Comparison of ENCODE assay signal across 8 cellular contexts in genomic region chr16:4515611-4516233, GRCh38. TPM values are rescaled to one million over a fixed set of nuclear protein-coding genes. Genes with fewer than 3 reads are reported as not detected.
DNase-seq lines count a peak whose midpoint lies in the region; ATAC-seq and TF ChIP-seq lines count a peak whose summit lies in the region.

No MANE protein-coding gene starts in this region.

- peaks cover 13% of the 10 kb centered on the region for H3K4me1 ChIP-seq in testis

- H3K36me3 ChIP-seq in KOPT-K1 (ENCODE audit: insufficient read depth, low read length): peaks cover 32% of the 10 kb centered on the region
- H3K36me3 ChIP-seq in testis (ENCODE audit: low read depth, missing control alignments): no peaks in the 10 kb centered on the region

- peaks cover 15% of the 10 kb centered on the region for H3K36me3 Mint-ChIP-seq in central memory CD8-positive, alpha-beta T cell (ENCODE audit: insufficient read depth)
- H3K36me3 Mint-ChIP-seq in stimulated activated naive B cell treated with anti-CD40 and anti-IgM and Interleukin-4, amounts not matched to agents 10 μg/mL and 1 μg/mL and 100 μg/mL, for 72 hours: peaks cover 37 to 48% of the 10 kb centered on the region in 2 donors

- no peak for TF ChIP-seq POLR2A in testis (IDR thresholded peaks at IDR 0.05)

- 66 to 76% methylated on average over 5 of the region's 5 CpGs for WGBS in testis, 2 donors

- DNase-seq in central memory CD8-positive, alpha-beta T cell (ENCODE audit: low spot score in 2 of 2): no peak
- DNase-seq in stimulated activated naive B cell treated with anti-CD40 and anti-IgM and Interleukin-4, amounts not matched to agents 10 μg/mL and 1 μg/mL and 100 μg/mL, for 72 hours: peak; percentile 59
- DNase-seq in NCI-H526 (lab: John Stamatoyannopoulos, UW) (no peak), head of caudate nucleus (no peak), NCI-H345 treated with DMSO at 0.1 percent for 48 hours (lab: John Stamatoyannopoulos, UW; ENCODE audit: unreplicated experiment) (no peak), testis (no peak)

- H3K9me3 Mint-ChIP-seq in central memory CD8-positive, alpha-beta T cell: no peaks in the 10 kb centered on the region
- H3K9me3 Mint-ChIP-seq in stimulated activated naive B cell treated with anti-CD40 and anti-IgM and Interleukin-4, amounts not matched to agents 10 μg/mL and 1 μg/mL and 100 μg/mL, for 72 hours: peaks cover 0 to 5% of the 10 kb centered on the region in 2 donors

- H3K4me3 Mint-ChIP-seq in central memory CD8-positive, alpha-beta T cell: peak overlapping the region; percentile 65
- H3K4me3 Mint-ChIP-seq in stimulated activated naive B cell treated with anti-CD40 and anti-IgM and Interleukin-4, amounts not matched to agents 10 μg/mL and 1 μg/mL and 100 μg/mL, for 72 hours: peak overlapping the region; percentile 55 to 61

- H3K4me3 ChIP-seq in testis: no peak overlapping the region

- H3K27me3 Mint-ChIP-seq in central memory CD8-positive, alpha-beta T cell: no peaks in the 10 kb centered on the region
- no peaks in the 10 kb centered on the region for H3K27me3 Mint-ChIP-seq in stimulated activated naive B cell treated with anti-CD40 and anti-IgM and Interleukin-4, amounts not matched to agents 10 μg/mL and 1 μg/mL and 100 μg/mL, for 72 hours

- peak; percentile 71 for ATAC-seq in GM19463 (IDR thresholded peaks at IDR 0.05; ENCODE audit: unreplicated experiment)
- peak; percentile 55 for ATAC-seq in central memory CD8-positive, alpha-beta T cell (replicated peaks; ENCODE audit: extremely low read depth, poor library complexity, severe bottlenecking)
- ATAC-seq in stimulated activated naive B cell treated with anti-CD40 and anti-IgM and Interleukin-4, amounts not matched to agents 10 μg/mL and 1 μg/mL and 100 μg/mL, for 72 hours (replicated peaks): peak; percentile 96 to 97

- H3K27ac ChIP-seq in KOPT-K1 (ENCODE audit: low read depth, low read length, poor library complexity, severe bottlenecking) (peak overlapping the region; percentile 53), testis (peak overlapping the region in 1 of 2 donors; percentile 32)

- H3K27ac Mint-ChIP-seq in central memory CD8-positive, alpha-beta T cell (ENCODE audit: low read depth): peak overlapping the region; percentile 94
- H3K27ac Mint-ChIP-seq in stimulated activated naive B cell treated with anti-CD40 and anti-IgM and Interleukin-4, amounts not matched to agents 10 μg/mL and 1 μg/mL and 100 μg/mL, for 72 hours: peak overlapping the region; percentile 90

- H3K27me3 ChIP-seq in testis: no peaks in the 10 kb centered on the region

- H3K4me1 Mint-ChIP-seq in central memory CD8-positive, alpha-beta T cell: peaks cover 43% of the 10 kb centered on the region
- H3K4me1 Mint-ChIP-seq in stimulated activated naive B cell treated with anti-CD40 and anti-IgM and Interleukin-4, amounts not matched to agents 10 μg/mL and 1 μg/mL and 100 μg/mL, for 72 hours: peaks cover 34 to 64% of the 10 kb centered on the region in 2 donors

- intact Hi-C loops in head of caudate nucleus (cut with DNase I) (no loop called here), testis (cut with DNase I; ENCODE audit: low total_unique reads) (no loop called here)

- H3K9me3 ChIP-seq in KOPT-K1 (ENCODE audit: insufficient read depth, low read length, poor library complexity, severe bottlenecking) (no peaks in the 10 kb centered on the region), testis (no peaks in the 10 kb centered on the region)

- no peak for TF ChIP-seq CTCF in testis (IDR thresholded peaks at IDR 0.05)

RNA-seq across cellular contexts. Expression of gene CDIP1, which starts 22.9 kb away (rescaled TPM):
- 10 to 100 TPM; 32.0 to 34.0 TPM for total RNA-seq in testis
- 34.7 TPM for polyA plus RNA-seq in testis (ENCODE audit: insufficient read depth, low read depth, low replicate concordance)

RNA-seq across cellular contexts. Expression of gene HMOX2, which starts 39.5 kb away (rescaled TPM):
- 10 to 100 TPM; 67.3 to 92.0 TPM for total RNA-seq in testis
- 216 TPM for polyA plus RNA-seq in testis (ENCODE audit: insufficient read depth, low read depth, low replicate concordance)

RNA-seq across cellular contexts. Expression of gene C16orf96, which starts 40.4 kb away (rescaled TPM):
- 10 to 100 TPM; 10.3 to 15.1 TPM for total RNA-seq in testis
- polyA plus RNA-seq in testis (ENCODE audit: insufficient read depth, low read depth, low replicate concordance): 19.8 TPM

RNA-seq across cellular contexts. Expression of gene NMRAL1, which starts 41.3 kb away (rescaled TPM):
- 10 to 100 TPM; 24.3 to 31.7 TPM for total RNA-seq in testis
- 27.7 TPM for polyA plus RNA-seq in testis (ENCODE audit: insufficient read depth, low read depth, low replicate concordance)
